Comparison of ENCODE assay signal across 8 cellular contexts in the genomic region with DNA sequence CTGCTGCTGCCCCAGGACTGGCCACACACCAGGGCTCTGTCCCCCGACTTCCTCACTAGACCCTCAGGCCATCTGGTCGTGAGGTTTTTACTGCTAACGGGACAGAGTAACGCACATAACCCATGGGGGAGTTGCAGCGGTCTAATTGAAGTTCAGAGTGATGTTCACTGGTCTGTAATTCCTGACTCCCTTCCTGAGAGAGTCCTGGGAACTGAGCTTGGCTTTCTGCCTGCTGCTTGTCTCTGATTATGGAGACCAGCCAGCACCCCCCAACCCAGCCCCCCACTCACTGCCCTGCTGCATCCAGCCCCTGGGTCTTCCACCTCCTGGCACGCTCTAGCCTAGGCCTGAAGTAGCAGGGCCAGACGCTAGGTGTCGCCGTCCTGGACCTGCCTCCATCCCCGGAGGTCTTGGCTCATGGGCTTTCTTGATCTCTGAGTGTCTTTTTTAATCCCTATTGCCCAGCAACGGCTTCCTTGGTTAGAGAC.
DNase-seq lines count a peak whose midpoint lies in the region; ATAC-seq and TF ChIP-seq lines count a peak whose summit lies in the region.

No MANE protein-coding gene starts in this region.

- no peaks in the 10 kb centered on the region for H3K9me3 ChIP-seq in neuronal stem cell (replicated peaks in 1 of 2; ENCODE audit: control insufficient read depth in 2 of 2, insufficient read depth in 1 of 2, low read depth in 1 of 2, low read length in 2 of 2)

- no peak overlapping the region for H3K4me3 Mint-ChIP-seq in endothelial cell (ENCODE audit: unreplicated experiment)

- CTCF ChIA-PET in BJ (lab: Yijun Ruan, JAX): interaction anchor here (0.5 to 1.7 kb wide), 4 partner anchors 8 to 252 kb away, joined by 3 to 5 read pairs (median 4); no protein-coding TSS in a partner anchor

- no peak overlapping the region for H3K27ac Mint-ChIP-seq in endothelial cell (ENCODE audit: unreplicated experiment)

- no peak overlapping the region for H3K4ac ChIP-seq in neuronal stem cell (ENCODE audit: low read length)

- no peak overlapping the region for H3K14ac ChIP-seq in neuronal stem cell (ENCODE audit: low read length)

- H3K18ac ChIP-seq in neuronal stem cell (ENCODE audit: low read length): peak overlapping the region; percentile 73

- intact Hi-C loops in left colon (cut with DNase I, micrococcal nuclease): no loop called here

- H3K27me3 ChIP-seq in BJ (ENCODE audit: control insufficient read depth, insufficient read depth, low read length) (no peaks in the 10 kb centered on the region), neuronal stem cell (ENCODE audit: control insufficient read depth in 3 of 3, insufficient read depth in 3 of 3, low read depth in 1 of 3, low read length in 3 of 3) (no peaks in the 10 kb centered on the region)

- H2BK120ac ChIP-seq in neuronal stem cell (ENCODE audit: low read depth, low read length): no peak overlapping the region

- peaks cover 56 to 68% of the 10 kb centered on the region in 2 donors for H3K4me1 ChIP-seq in neuronal stem cell (ENCODE audit: control insufficient read depth in 2 of 2, insufficient read depth in 1 of 2, low read depth in 1 of 2, low read length in 2 of 2)

- no peak overlapping the region for H3K9ac ChIP-seq in neuronal stem cell (ENCODE audit: low read depth, low read length, poor library complexity)

- DNase-seq in BJ (ENCODE audit: low read depth) (no peak), OCI-M1 (lab: John Stamatoyannopoulos, UW) (peak; percentile 37), endothelial cell (ENCODE audit: low spot score) (peak; percentile 61), neuronal stem cell (ENCODE audit: low spot score) (no peak), GOT3 (lab: John Stamatoyannopoulos, UW) (no peak), mucosa of gallbladder (ENCODE audit: low spot score) (no peak), left colon (no peak)

- H2AK5ac ChIP-seq in neuronal stem cell (ENCODE audit: low read depth, low read length): no peak overlapping the region

- H2BK5ac ChIP-seq in neuronal stem cell (ENCODE audit: low read length): no peak overlapping the region

- peaks cover 5% of the 10 kb centered on the region for H3K79me1 ChIP-seq in neuronal stem cell (ENCODE audit: low read depth, low read length)

- H4K8ac ChIP-seq in neuronal stem cell (ENCODE audit: low read depth, low read length): no peak overlapping the region

- no peak overlapping the region for H4K91ac ChIP-seq in neuronal stem cell (ENCODE audit: low read depth, low read length, poor library complexity)

- whole genome bisulfite sequencing in neuronal stem cell (ENCODE audit: extremely low coverage in 2 of 2, insufficient read length in 2 of 2, insufficient replicate concordance in 1 of 2), 2 donors: no CpG with 5 or more reads among the region's 11 CpGs

- no peak overlapping the region for H2BK15ac ChIP-seq in neuronal stem cell (ENCODE audit: low read length)

- H3K36me3 Mint-ChIP-seq in endothelial cell (ENCODE audit: low read depth, unreplicated experiment): no peaks in the 10 kb centered on the region

- no peaks in the 10 kb centered on the region for H3K9me3 Mint-ChIP-seq in endothelial cell (ENCODE audit: unreplicated experiment)

- no peak overlapping the region for H3K23ac ChIP-seq in neuronal stem cell (ENCODE audit: low read depth, low read length, poor library complexity)

- no peak overlapping the region for H2BK12ac ChIP-seq in neuronal stem cell (ENCODE audit: low read length)

- no peak overlapping the region for H2AFZ ChIP-seq in neuronal stem cell (ENCODE audit: low read length)

- no peak overlapping the region for H3K4me2 ChIP-seq in neuronal stem cell (ENCODE audit: insufficient read depth, low read length, poor library complexity, severe bottlenecking)

- ATAC-seq in GM21423 (IDR thresholded peaks at IDR 0.05; ENCODE audit: unreplicated experiment): peak; percentile 54
- ATAC-seq in left colon: no peak

- H3K4me1 Mint-ChIP-seq in endothelial cell (ENCODE audit: unreplicated experiment): peaks cover 17% of the 10 kb centered on the region

- H3K4me3 ChIP-seq in BJ (ENCODE audit: low read depth, low read length) (no peak overlapping the region), neuronal stem cell (ENCODE audit: low read length in 2 of 2) (no peak overlapping the region)

- no peaks in the 10 kb centered on the region for H3K36me3 ChIP-seq in BJ (ENCODE audit: control insufficient read depth, insufficient read depth, low read length)
- peaks cover 2 to 5% of the 10 kb centered on the region in 2 donors for H3K36me3 ChIP-seq in neuronal stem cell (replicated peaks in 1 of 2; ENCODE audit: control insufficient read depth in 2 of 2, insufficient read depth in 2 of 2, low read length in 2 of 2)

- peaks cover 3% of the 10 kb centered on the region for H3K27me3 Mint-ChIP-seq in endothelial cell (ENCODE audit: unreplicated experiment)

- H3K27ac ChIP-seq in neuronal stem cell (replicated peaks; ENCODE audit: low read length): no peak overlapping the region

- TF ChIP-seq CTCF in BJ (IDR thresholded peaks at IDR 0.05; ENCODE audit: insufficient read depth, low read depth, low read length): 0 out of 2 replicates have a peak, but pooled peaks have one; percentile 28
- peak; percentile 55 for TF ChIP-seq CTCF in endothelial cell (IDR thresholded peaks at IDR 0.05; ENCODE audit: unreplicated experiment)

- POLR2A ChIA-PET in BJ (lab: Charles Lee): no interaction called here

Comparison
In these comparisons a context has a peak if more than half of its experiments do, and no peak if none do; other contexts are left out.
1. DNase-seq: peak in OCI-M1 (single experiment) and endothelial cell (single experiment); none in BJ (single experiment), neuronal stem cell (single experiment), GOT3 (single experiment), mucosa of gallbladder (single experiment) and left colon (0 of 2).